Comparison of ENCODE assay signal across 9 cellular contexts in genomic region chr11:63710476-63711217, GRCh38. TPM values are rescaled to one million over a fixed set of nuclear protein-coding genes. Genes with fewer than 3 reads are reported as not detected.
DNase-seq lines count a peak whose midpoint lies in the region; ATAC-seq and TF ChIP-seq lines count a peak whose summit lies in the region.
"Had no signal": no experiment of that assay in that cellular context is flagged by ENCODE, and none has a peak within 500 bp of the region (broad histone marks: within the 10 kb centered on the region; RNA-seq: fewer than 3 reads in every experiment).

No MANE protein-coding gene starts in this region.

- DNase-seq in H4 (ENCODE audit: low spot score): peak; percentile 33
- DNase-seq in astrocyte of the spinal cord (ENCODE audit: low read depth, low spot score): peak; percentile 78
- DNase-seq in hepatocyte (ENCODE audit: low spot score): peak; percentile 83
- DNase-seq in HK-2 (ENCODE audit: unreplicated experiment): no peak
- no peak for DNase-seq in H7
- DNase-seq in GM19238 (ENCODE audit: insufficient read length, low spot score): no peak
- DNase-seq: activated T-cell treated with anti-CD3 and anti-CD28 coated beads, Interleukin-2, amount 50 U/mL, for 1 hour had no signal

- peaks cover 7% of the 10 kb centered on the region for H4K20me1 ChIP-seq in hepatocyte (ENCODE audit: insufficient read depth, poor library complexity, severe bottlenecking)

- H3K4me1 ChIP-seq in hepatocyte (ENCODE audit: insufficient read depth) (peaks cover 6% of the 10 kb centered on the region), subcutaneous abdominal adipose tissue (ENCODE audit: control insufficient read depth in 5 of 5, insufficient read depth in 5 of 5, low read length in 5 of 5) (peaks cover 0 to 21% (median 6%) of the 10 kb centered on the region in 5 donors)

- peaks cover 79% of the 10 kb centered on the region for H3K79me2 ChIP-seq in hepatocyte

- no peaks in the 10 kb centered on the region for H3K9me3 ChIP-seq in hepatocyte (ENCODE audit: low read depth)
- no peaks in the 10 kb centered on the region for H3K9me3 ChIP-seq in subcutaneous abdominal adipose tissue (ENCODE audit: control insufficient read depth in 5 of 5, low read length in 5 of 5)

- no peak overlapping the region for H3K4me3 ChIP-seq in astrocyte of the spinal cord (ENCODE audit: low read depth, low read length)
- H3K4me3 ChIP-seq in hepatocyte: no peak overlapping the region
- no peak overlapping the region for H3K4me3 ChIP-seq in subcutaneous abdominal adipose tissue (ENCODE audit: low read depth in 1 of 5, low read length in 5 of 5)
- H3K4me3 ChIP-seq in H7 (ENCODE audit: insufficient read depth, low read depth, low read length): no peak overlapping the region

- WGBS in hepatocyte (ENCODE audit: low lambda C conversion rate, missing lambda C conversion rate): 49% methylated on average over 11 of the region's 11 CpGs

- H3K27ac ChIP-seq in hepatocyte (peak overlapping the region; percentile 29), subcutaneous abdominal adipose tissue (ENCODE audit: low read depth, low read length) (peak overlapping the region; percentile 55)

- in situ Hi-C loops in astrocyte of the spinal cord (cut with HindIII; ENCODE audit: low sequenced_read_pairs): no loop called here

- ATAC-seq in HG02852 (IDR thresholded peaks at IDR 0.05; ENCODE audit: unreplicated experiment): no peak

- H3K36me3 ChIP-seq in hepatocyte (replicated peaks; ENCODE audit: insufficient read depth, low read depth) (no peaks in the 10 kb centered on the region), subcutaneous abdominal adipose tissue (ENCODE audit: control insufficient read depth in 5 of 5, insufficient read depth in 5 of 5, low read length in 5 of 5) (peaks cover 0 to 9% (median 1%) of the 10 kb centered on the region in 5 donors), H7 (replicated peaks; ENCODE audit: control insufficient read depth, insufficient read depth, low read length) (no peaks in the 10 kb centered on the region)

- H2AFZ ChIP-seq in hepatocyte: no peak overlapping the region

- H3K9ac ChIP-seq in subcutaneous abdominal adipose tissue (ENCODE audit: low read length in 5 of 5): peak overlapping the region in 1 of 5 donors; percentile 45

- TF ChIP-seq CTCF in astrocyte of the spinal cord (IDR thresholded peaks at IDR 0.05; ENCODE audit: low read depth, low read length): no peak
- TF ChIP-seq CTCF in hepatocyte (IDR thresholded peaks at IDR 0.05; ENCODE audit: poor library complexity): peak; percentile 33

- no peaks in the 10 kb centered on the region for H3K9me2 ChIP-seq in hepatocyte (replicated peaks; ENCODE audit: insufficient read depth)

- H3K27me3 ChIP-seq in hepatocyte (no peaks in the 10 kb centered on the region), subcutaneous abdominal adipose tissue (ENCODE audit: control insufficient read depth in 5 of 5, insufficient read depth in 4 of 5, low read length in 5 of 5) (no peaks in the 10 kb centered on the region), H7 (ENCODE audit: control insufficient read depth, insufficient read depth, low read length) (no peaks in the 10 kb centered on the region)

- H3K4me2 ChIP-seq in hepatocyte: peak overlapping the region; percentile 62

RNA-seq across cellular contexts. Expression of gene RTN3, which starts 29.3 kb away (rescaled TPM):
- total RNA-seq in H4 (2014; rRNA removed; shearing (Covaris generic)): 50.9 and 78.6 TPM in 2 replicates
- 85.4 and 89.9 TPM in 2 replicates for total RNA-seq in hepatocyte
- 84.0 and 108 TPM in 2 replicates for polyA plus RNA-seq in hepatocyte
- total RNA-seq in H7 (2014; rRNA removed; shearing (Covaris generic)): 109 and 142 TPM in 2 replicates

RNA-seq across cellular contexts. Expression of gene ATL3, which starts 39.5 kb away (rescaled TPM):
- total RNA-seq in H4 (2014; rRNA removed; shearing (Covaris generic)): 48.5 and 58.5 TPM in 2 replicates
- total RNA-seq in hepatocyte: 30.1 and 36.2 TPM in 2 replicates
- 8.7 and 9.7 TPM in 2 replicates for polyA plus RNA-seq in hepatocyte
- total RNA-seq in H7 (2014; rRNA removed; shearing (Covaris generic)): 19.3 and 29.6 TPM in 2 replicates

RNA-seq across cellular contexts. Expression of gene ZFTA, which starts 57.9 kb away (rescaled TPM):
- 5.6 and 6.3 TPM in 2 replicates for total RNA-seq in H4 (2014; rRNA removed; shearing (Covaris generic))
- total RNA-seq in hepatocyte: 41.8 and 44.1 TPM in 2 replicates
- 12.3 and 14.7 TPM in 2 replicates for polyA plus RNA-seq in hepatocyte
- 27.2 and 34.3 TPM in 2 replicates for total RNA-seq in H7 (2014; rRNA removed; shearing (Covaris generic))

Comparison
In these comparisons a context has a peak if more than half of its experiments do, and no peak if none do; other contexts are left out.
1. DNase-seq: peak in H4 (single experiment), astrocyte of the spinal cord (single experiment) and hepatocyte (single experiment); none in HK-2 (single experiment), H7 (single experiment) and GM19238 (single experiment).